Comparison of ENCODE assay signal across 8 cellular contexts in genomic region chr6:33271098-33271607, GRCh38. TPM values are rescaled to one million over a fixed set of nuclear protein-coding genes. Genes with fewer than 3 reads are reported as not detected.
DNase-seq lines count a peak whose midpoint lies in the region; ATAC-seq lines count a peak whose summit lies in the region.

No MANE protein-coding gene starts in this region.

- no peak for ATAC-seq in HG03571 (IDR thresholded peaks at IDR 0.05; ENCODE audit: unreplicated experiment)

- H3K27ac ChIP-seq in KOPT-K1 (ENCODE audit: low read depth, low read length, poor library complexity, severe bottlenecking): peak overlapping the region; percentile 93
- peak overlapping the region; percentile 96 for H3K27ac ChIP-seq in caudate nucleus (ENCODE audit: low read depth, low read length)

- no peaks in the 10 kb centered on the region for H3K9me3 ChIP-seq in KOPT-K1 (ENCODE audit: insufficient read depth, low read length, poor library complexity, severe bottlenecking)

- H3K36me3 ChIP-seq in KOPT-K1 (ENCODE audit: insufficient read depth, low read length): peaks cover 79% of the 10 kb centered on the region

- DNase-seq in NCI-H748 (lab: John Stamatoyannopoulos, UW; ENCODE audit: unreplicated experiment) (peak; percentile 58), NCI-H748 treated with DMSO at 0.1 percent for 48 hours (lab: John Stamatoyannopoulos, UW) (no peak), caudate nucleus (lab: John Stamatoyannopoulos, UW) (no peak), midbrain (lab: John Stamatoyannopoulos, UW) (peak; percentile 51), 8988T (no peak), cerebellum (ENCODE audit: low spot score) (no peak)

RNA-seq across cellular contexts. Expression of gene VPS52, which starts 0.5 kb away (rescaled TPM):
- total RNA-seq in cerebellum: 37.8 TPM

RNA-seq across cellular contexts. Expression of gene RPS18, which starts 0.7 kb away (rescaled TPM):
- total RNA-seq in cerebellum: 1,193 TPM

RNA-seq across cellular contexts. Expression of gene B3GALT4, which starts 5.8 kb away (rescaled TPM):
- 10.8 TPM for total RNA-seq in cerebellum

RNA-seq across cellular contexts. Expression of gene WDR46, which starts 17.9 kb away (rescaled TPM):
- total RNA-seq in cerebellum: 18.1 TPM

RNA-seq across cellular contexts. Expression of gene PFDN6, which starts 18.2 kb away (rescaled TPM):
- 17.1 TPM for total RNA-seq in cerebellum

Comparison
In these comparisons a context has a peak if more than half of its experiments do, and no peak if none do; other contexts are left out.
1. DNase-seq: peak in NCI-H748 (single experiment) and midbrain (single experiment); none in NCI-H748 treated with DMSO at 0.1 percent for 48 hours (single experiment), caudate nucleus (0 of 61), 8988T (single experiment) and cerebellum (single experiment).